ENCODE assay signal across 22 cellular contexts in genomic region chr4:5256416-5256815, GRCh38.
"Had no signal": no experiment of that assay in that cellular context is flagged by ENCODE, and none has a peak within 500 bp of the region (broad histone marks: within the 10 kb centered on the region; RNA-seq: fewer than 3 reads in every experiment).

No MANE protein-coding gene starts in this region.

- H3K27ac ChIP-seq: HL-60, KMS-11, SJSA1, SK-N-MC had no signal

- ATAC-seq: K562 had no signal

- H3K36me3 ChIP-seq: SJSA1 had no signal

- H3K4me3 ChIP-seq: K562, SJSA1, SK-N-MC had no signal

- H3K9me3 ChIP-seq: SJSA1 had no signal

- H3K27me3 ChIP-seq: SJSA1 had no signal

- DNase-seq: Kasumi-1, MV-4-11, NCI-H1048, NCI-H1105, NCI-H1417, NCI-H1436 treated with DMSO at 0.1 percent for 48 hours, NCI-H1694, NCI-H187 treated with DMSO at 0.1 percent for 48 hours, NCI-H2029 treated with DMSO at 0.1 percent for 48 hours, NCI-H2171 treated with DMSO at 0.1 percent for 48 hours, NCI-H345, NCI-H446 treated with DMSO at 0.1 percent for 48 hours, NCI-H510A treated with DMSO at 0.1 percent for 48 hours, NCI-H526, Right ventricle myocardium superior, RPMI8226, SIG-M5 had no signal
